ENCODE assay signal across 10 cellular contexts in genomic region chr7:100472854-100473499, GRCh38. TPM values are rescaled to one million over a fixed set of nuclear protein-coding genes. Genes with fewer than 3 reads are reported as not detected.
DNase-seq lines count a peak whose midpoint lies in the region; ATAC-seq, FAIRE-seq and TF ChIP-seq lines count a peak whose summit lies in the region.
"Had no signal": no experiment of that assay in that cellular context is flagged by ENCODE, and none has a peak within 500 bp of the region (broad histone marks: within the 10 kb centered on the region; RNA-seq: fewer than 3 reads in every experiment).

No MANE protein-coding gene starts in this region.

- no peaks in the 10 kb centered on the region for H3K27me3 Mint-ChIP-seq in activated naive CD4-positive, alpha-beta T cell treated with anti-CD3 and anti-CD28 coated beads, Interleukin-2, amount 10 ng/mL, durations not matched to agents 7 days and 5 days
- no peaks in the 10 kb centered on the region for H3K27me3 Mint-ChIP-seq in activated naive CD8-positive, alpha-beta T cell treated with anti-CD3 and anti-CD28 coated beads for 36 hours

- WGBS in upper lobe of left lung, 2 donors, result 41 to 52% methylated on average over 11 to 14 of the region's 14 CpGs

- no peaks in the 10 kb centered on the region for H3K9me3 ChIP-seq in kidney (ENCODE audit: control insufficient read depth in 1 of 2, low read length in 2 of 2)
- no peaks in the 10 kb centered on the region for H3K9me3 ChIP-seq in upper lobe of left lung
- H3K9me3 ChIP-seq in mucosa of descending colon, result no peaks in the 10 kb centered on the region

- H3K36me3 Mint-ChIP-seq in activated naive CD4-positive, alpha-beta T cell treated with anti-CD3 and anti-CD28 coated beads, Interleukin-2, amount 10 ng/mL, durations not matched to agents 7 days and 5 days, result peaks cover 52% of the 10 kb centered on the region
- H3K36me3 Mint-ChIP-seq in activated naive CD8-positive, alpha-beta T cell treated with anti-CD3 and anti-CD28 coated beads for 36 hours, result peaks cover 26% of the 10 kb centered on the region

- ATAC-seq in upper lobe of left lung (ENCODE audit: low FRiP score in 2 of 2) (peak in 1 of 2 donors; percentile 1), GM18909 (IDR thresholded peaks at IDR 0.05; ENCODE audit: poor library complexity, unreplicated experiment) (no peak), mucosa of descending colon (no peak)

- H3K9ac ChIP-seq in kidney (ENCODE audit: low read length in 2 of 2), result peak overlapping the region; percentile 10 to 53

- TF ChIP-seq CTCF in kidney (IDR thresholded peaks at IDR 0.05; ENCODE audit: borderline replicate concordance, extremely low read depth, insufficient read depth) (no peak), upper lobe of left lung (IDR thresholded peaks at IDR 0.05) (no peak), mucosa of descending colon (IDR thresholded peaks at IDR 0.05) (no peak)

- H3K4me3 ChIP-seq in kidney (ENCODE audit: low read length in 2 of 2) (no peak overlapping the region), upper lobe of left lung (peak overlapping the region in 3 of 4 donors; percentile 15 to 32 (median 30)), mucosa of descending colon (no peak overlapping the region)

- TF ChIP-seq EP300 in upper lobe of left lung (IDR thresholded peaks at IDR 0.05), result no peak

- FAIRE-seq in kidney (lab: Jason Lieb, UNC), result no peak

- no peak for DNase-seq in activated naive CD4-positive, alpha-beta T cell treated with anti-CD3 and anti-CD28 coated beads, Interleukin-2, amount 10 ng/mL, durations not matched to agents 7 days and 5 days
- DNase-seq in activated naive CD4-positive, alpha-beta T cell treated with anti-CD3 and anti-CD28 coated beads, Interleukin-2, amount 50 U/mL, for 16 hours, result no peak
- DNase-seq in activated naive CD8-positive, alpha-beta T cell treated with anti-CD3 and anti-CD28 coated beads for 36 hours, result no peak
- DNase-seq in kidney (peak; percentile 73), upper lobe of left lung (peak in 1 of 2 donors; percentile 74), mucosa of descending colon (no peak), KBM-7 (no peak)
- DNase-seq: NCI-H526 treated with DMSO at 0.1 percent for 48 hours; stimulated activated naive CD4-positive, alpha-beta T cell treated with Interleukin-2 at 50 U/mL for 16 hours had no signal

- intact Hi-C loops in kidney (cut with DNase I), result no loop called here
- intact Hi-C loops in mucosa of descending colon (cut with DNase I, micrococcal nuclease), result loop anchor here (5.0 to 10.0 kb wide), 3 partner anchors 82 to 219 kb away; partner anchors contain the start of gene GIGYF1 (in 1 of the 2)

- H3K27ac Mint-ChIP-seq in activated naive CD4-positive, alpha-beta T cell treated with anti-CD3 and anti-CD28 coated beads, Interleukin-2, amount 10 ng/mL, durations not matched to agents 7 days and 5 days, result peak overlapping the region; percentile 33
- H3K27ac Mint-ChIP-seq in activated naive CD8-positive, alpha-beta T cell treated with anti-CD3 and anti-CD28 coated beads for 36 hours, result peak overlapping the region; percentile 77

- H3K4me1 ChIP-seq in kidney (ENCODE audit: control insufficient read depth in 1 of 2, insufficient read depth in 1 of 2, low read depth in 1 of 2, low read length in 2 of 2) (peaks cover 14 to 31% of the 10 kb centered on the region in 2 donors), upper lobe of left lung (peaks cover 45 to 71% (median 58%) of the 10 kb centered on the region in 4 donors), mucosa of descending colon (ENCODE audit: low read depth) (peaks cover 41% of the 10 kb centered on the region)

- H3K27me3 ChIP-seq in upper lobe of left lung, result no peaks in the 10 kb centered on the region

- in situ Hi-C loops in KBM-7 (cut with MboI; ENCODE audit: low pct_unique_long_range_greater_than_20kb, low sequenced_read_pairs), result loop anchor here (10.0 kb wide), 1 partner anchor 72 kb away; no protein-coding TSS in a partner anchor

- H3K27ac ChIP-seq in kidney (ENCODE audit: low read depth in 2 of 2, low read length in 2 of 2) (peak overlapping the region in 1 of 2 donors; percentile 52), upper lobe of left lung (peak overlapping the region; percentile 64 to 81 (median 75))

- peaks cover 2 to 9% of the 10 kb centered on the region in 2 donors for H3K36me3 ChIP-seq in kidney (ENCODE audit: control insufficient read depth in 1 of 2, insufficient read depth in 2 of 2, low read length in 2 of 2)
- H3K36me3 ChIP-seq in upper lobe of left lung, result peaks cover 5 to 48% (median 21%) of the 10 kb centered on the region in 4 donors
- peaks cover 3% of the 10 kb centered on the region for H3K36me3 ChIP-seq in mucosa of descending colon (ENCODE audit: low read depth)

- CTCF ChIA-PET in activated naive CD4-positive, alpha-beta T cell treated with anti-CD3 and anti-CD28 coated beads, Interleukin-2, amount 10 ng/mL, durations not matched to agents 7 days and 5 days (lab: Charles Lee), result interaction anchor here (1.2 to 1.9 kb wide), 2 partner anchors 65 to 87 kb away, joined by 3 to 7 read pairs; no protein-coding TSS in a partner anchor

- TF ChIP-seq POLR2A in upper lobe of left lung (IDR thresholded peaks at IDR 0.05), result peak in 1 of 4 donors; percentile 12

- no peak overlapping the region for H3K4me3 Mint-ChIP-seq in activated naive CD4-positive, alpha-beta T cell treated with anti-CD3 and anti-CD28 coated beads, Interleukin-2, amount 10 ng/mL, durations not matched to agents 7 days and 5 days
- peak overlapping the region; percentile 2 for H3K4me3 Mint-ChIP-seq in activated naive CD8-positive, alpha-beta T cell treated with anti-CD3 and anti-CD28 coated beads for 36 hours

- H3K9me3 Mint-ChIP-seq in activated naive CD4-positive, alpha-beta T cell treated with anti-CD3 and anti-CD28 coated beads, Interleukin-2, amount 10 ng/mL, durations not matched to agents 7 days and 5 days, result no peaks in the 10 kb centered on the region
- H3K9me3 Mint-ChIP-seq in activated naive CD8-positive, alpha-beta T cell treated with anti-CD3 and anti-CD28 coated beads for 36 hours, result no peaks in the 10 kb centered on the region

- peaks cover 57% of the 10 kb centered on the region for H3K4me1 Mint-ChIP-seq in activated naive CD4-positive, alpha-beta T cell treated with anti-CD3 and anti-CD28 coated beads, Interleukin-2, amount 10 ng/mL, durations not matched to agents 7 days and 5 days
- peaks cover 52% of the 10 kb centered on the region for H3K4me1 Mint-ChIP-seq in activated naive CD8-positive, alpha-beta T cell treated with anti-CD3 and anti-CD28 coated beads for 36 hours

RNA-seq across cellular contexts. Expression of gene TSC22D4, which starts 6.0 kb away (rescaled TPM):
- total RNA-seq in activated naive CD8-positive, alpha-beta T cell treated with anti-CD3 and anti-CD28 coated beads for 36 hours, result 10 to 100 TPM; 81.4 to 83.7 TPM
- total RNA-seq in kidney (61.5 TPM), upper lobe of left lung (10 to 100 TPM; 25.7 to 91.2 (median 69.0) TPM), mucosa of descending colon (10 to 100 TPM; 45.1 to 65.2 (median 64.8) TPM)
- polyA plus RNA-seq in kidney (ENCODE audit: insufficient read depth, low read depth, low replicate concordance), result 67.0 TPM

RNA-seq across cellular contexts. Expression of gene SPACDR, which starts 8.9 kb away (rescaled TPM):
- 1 to 10 TPM; 1.0 to 1.5 TPM for total RNA-seq in activated naive CD8-positive, alpha-beta T cell treated with anti-CD3 and anti-CD28 coated beads for 36 hours
- total RNA-seq in kidney (0.54 TPM), upper lobe of left lung (1 to 10 TPM in 2 of 6 donors, under 1 TPM in 2, not detected in 2; 0.59 to 2.1 (median 1.3) TPM), mucosa of descending colon (1 to 10 TPM in 1 of 3 donors, under 1 TPM in 2; 0.43 to 1.0 (median 0.96) TPM)
- not detected for polyA plus RNA-seq in kidney (ENCODE audit: insufficient read depth, low read depth, low replicate concordance)

RNA-seq across cellular contexts. Expression of gene NYAP1, which starts 10.8 kb away (rescaled TPM):
- under 1 TPM; 0.29 to 0.34 TPM for total RNA-seq in activated naive CD8-positive, alpha-beta T cell treated with anti-CD3 and anti-CD28 coated beads for 36 hours
- 0.41 TPM for total RNA-seq in kidney
- 0.69 TPM for polyA plus RNA-seq in kidney (ENCODE audit: insufficient read depth, low read depth, low replicate concordance)
- 1 to 10 TPM in 2 of 6 donors, under 1 TPM in 3, not detected in 1; 0.15 to 1.4 (median 0.89) TPM for total RNA-seq in upper lobe of left lung
- total RNA-seq in mucosa of descending colon, result 1 to 10 TPM in 1 of 3 donors, under 1 TPM in 2; 0.23 to 2.8 (median 0.46) TPM

RNA-seq across cellular contexts. Expression of gene PPP1R35, which starts 36.7 kb away (rescaled TPM):
- 10 to 100 TPM; 45.7 to 46.4 TPM for total RNA-seq in activated naive CD8-positive, alpha-beta T cell treated with anti-CD3 and anti-CD28 coated beads for 36 hours
- total RNA-seq in kidney, result 41.7 TPM
- polyA plus RNA-seq in kidney (ENCODE audit: insufficient read depth, low read depth, low replicate concordance), result 40.2 TPM
- 10 to 100 TPM; 24.3 to 56.8 (median 30.0) TPM for total RNA-seq in upper lobe of left lung
- total RNA-seq in mucosa of descending colon, result 10 to 100 TPM; 28.2 to 40.0 (median 28.9) TPM

RNA-seq across cellular contexts. Expression of gene MEPCE, which starts 43.3 kb away (rescaled TPM):
- 10 to 100 TPM; 60.1 to 65.4 TPM for total RNA-seq in activated naive CD8-positive, alpha-beta T cell treated with anti-CD3 and anti-CD28 coated beads for 36 hours
- total RNA-seq in kidney (47.2 TPM), upper lobe of left lung (10 to 100 TPM; 19.3 to 45.4 (median 37.9) TPM), mucosa of descending colon (10 to 100 TPM; 29.3 to 46.8 (median 35.2) TPM)
- 33.4 TPM for polyA plus RNA-seq in kidney (ENCODE audit: insufficient read depth, low read depth, low replicate concordance)

Comparison
In these comparisons a context has a peak if more than half of its experiments do, and no peak if none do; other contexts are left out.
1. H3K4me3 ChIP-seq: peak in upper lobe of left lung (3 of 4); none in kidney (0 of 2) and mucosa of descending colon (single experiment).